13 cellular contexts compared by ENCODE assay signal in the genomic region with DNA sequence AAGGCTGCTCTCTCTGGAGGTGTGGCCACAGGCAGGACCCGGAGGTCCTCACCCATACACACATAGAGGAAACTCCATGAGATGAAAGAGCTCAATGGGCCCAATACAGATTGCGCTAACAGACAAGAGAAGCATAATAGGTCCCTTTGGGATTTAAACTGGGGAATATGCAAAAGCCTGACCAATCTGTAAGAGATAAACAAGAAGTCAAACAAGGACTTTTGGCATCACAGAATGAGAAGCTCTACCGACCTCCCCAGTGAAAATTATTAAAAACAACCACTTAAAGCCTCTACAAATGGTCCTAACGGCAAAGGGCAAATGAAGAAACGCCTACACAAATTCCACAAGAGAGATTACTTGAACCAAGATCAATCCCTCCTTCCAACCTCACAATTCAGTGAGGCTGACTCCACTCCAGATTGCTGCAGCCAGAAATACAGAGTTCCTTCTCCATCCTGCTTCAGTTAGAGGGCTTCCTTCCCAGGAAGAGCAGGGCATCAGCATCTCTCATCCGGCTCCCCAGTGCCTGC. TPM values are rescaled to one million over a fixed set of nuclear protein-coding genes. Genes with fewer than 3 reads are reported as not detected.
DNase-seq lines count a peak whose midpoint lies in the region; ATAC-seq and TF ChIP-seq lines count a peak whose summit lies in the region.
"Had no signal": no experiment of that assay in that cellular context is flagged by ENCODE, and none has a peak within 500 bp of the region (broad histone marks: within the 10 kb centered on the region; RNA-seq: fewer than 3 reads in every experiment).

No MANE protein-coding gene starts in this region.

- H3K79me2 ChIP-seq in mammary epithelial cell (ENCODE audit: insufficient read depth, low read length), result peaks cover 96% of the 10 kb centered on the region

- no peak for DNase-seq in breast epithelium (ENCODE audit: low spot score in 2 of 2)
- no peak for DNase-seq in mammary epithelial cell
- DNase-seq in fibroblast of gingiva (ENCODE audit: low read depth), result peak; percentile 43
- DNase-seq in naive thymus-derived CD4-positive, alpha-beta T cell, result no peak
- DNase-seq in uterus, result no peak
- DNase-seq in activated naive CD4-positive, alpha-beta T cell treated with anti-CD3 and anti-CD28 coated beads for 36 hours, result no peak
- DNase-seq in stimulated activated CD4-positive, alpha-beta T cell treated with anti-CD3 and anti-CD28 coated beads, Interleukin-15, amount 100 ng/mL, for 24 hours, result no peak
- DNase-seq in NOMO-1 treated with DMSO at 0.1 percent for 48 hours (lab: John Stamatoyannopoulos, UW; ENCODE audit: unreplicated experiment), result no peak
- DNase-seq: activated B cell treated with CpG ODN at 0.5 μM for 24 hours; naive B cell; NCI-H2227 treated with DMSO at 0.1 percent for 48 hours; stimulated activated CD4-positive, alpha-beta T cell treated with anti-CD3 and anti-CD28 coated beads, Interleukin-4, amount 100 ng/mL, for 1 hour had no signal

- no peaks in the 10 kb centered on the region for H3K27me3 Mint-ChIP-seq in naive thymus-derived CD4-positive, alpha-beta T cell
- H3K27me3 Mint-ChIP-seq in activated naive CD4-positive, alpha-beta T cell treated with anti-CD3 and anti-CD28 coated beads for 36 hours (ENCODE audit: low read depth), result no peaks in the 10 kb centered on the region
- H3K27me3 Mint-ChIP-seq: activated B cell treated with CpG ODN at 0.5 μM for 24 hours; activated naive CD8-positive, alpha-beta T cell; naive B cell had no signal

- POLR2A ChIA-PET in naive thymus-derived CD4-positive, alpha-beta T cell (lab: Charles Lee), result no interaction called here

- H3K27ac Mint-ChIP-seq in naive thymus-derived CD4-positive, alpha-beta T cell, result peak overlapping the region in 7 of 9 donors; percentile 36 to 81 (median 52)
- no peak overlapping the region for H3K27ac Mint-ChIP-seq in activated naive CD4-positive, alpha-beta T cell treated with anti-CD3 and anti-CD28 coated beads for 36 hours
- H3K27ac Mint-ChIP-seq: activated B cell treated with CpG ODN at 0.5 μM for 24 hours; activated naive CD8-positive, alpha-beta T cell had no signal

- H3K27me3 ChIP-seq in breast epithelium, result no peaks in the 10 kb centered on the region
- no peaks in the 10 kb centered on the region for H3K27me3 ChIP-seq in mammary epithelial cell (ENCODE audit: insufficient read depth, low read length)
- H3K27me3 ChIP-seq in naive thymus-derived CD4-positive, alpha-beta T cell (ENCODE audit: control insufficient read depth in 2 of 2, insufficient read depth in 2 of 2, low read length in 2 of 2), result no peaks in the 10 kb centered on the region
- H3K27me3 ChIP-seq in uterus, result no peaks in the 10 kb centered on the region

- dilution Hi-C loops in mammary epithelial cell (cut with HindIII; ENCODE audit: low sequenced_read_pairs), result no loop called here

- BruUV-seq in mammary epithelial cell (replicated peaks; lab: Mats Ljungman, UMichigan), result no TSS peak

- in situ Hi-C loops in mammary epithelial cell (cut with MboI; ENCODE audit: low sequenced_read_pairs in 2 of 2), result no loop called here

- no peak overlapping the region for H3K9ac ChIP-seq in mammary epithelial cell (ENCODE audit: insufficient read depth, low read length)

- H3K27ac ChIP-seq in breast epithelium (peak overlapping the region; percentile 56 to 82), mammary epithelial cell (ENCODE audit: insufficient read depth, low read depth, low read length) (no peak overlapping the region), uterus (peak overlapping the region; percentile 67 to 72)
- no peak overlapping the region for H3K27ac ChIP-seq in naive thymus-derived CD4-positive, alpha-beta T cell (ENCODE audit: low read depth, low read length)

- H3K4me2 ChIP-seq in mammary epithelial cell (ENCODE audit: insufficient read depth, low read depth, low read length), result no peak overlapping the region

- 39% methylated on average over 5 of the region's 6 CpGs for WGBS in mammary epithelial cell (ENCODE audit: low coverage, missing lambda C conversion rate)

- ATAC-seq in naive thymus-derived CD4-positive, alpha-beta T cell, result no peak

- intact Hi-C loops in breast epithelium (cut with DNase I; ENCODE audit: low total_unique reads) (no loop called here), mammary epithelial cell (cut with micrococcal nuclease) (no loop called here), uterus (cut with DNase I; ENCODE audit: low total_unique reads) (no loop called here)
- intact Hi-C loops in naive thymus-derived CD4-positive, alpha-beta T cell (cut with micrococcal nuclease), result no loop called here
- intact Hi-C loops in activated naive CD4-positive, alpha-beta T cell treated with anti-CD3 and anti-CD28 coated beads for 36 hours (cut with micrococcal nuclease), result no loop called here

- H2AFZ ChIP-seq in mammary epithelial cell (ENCODE audit: low read depth, low read length), result no peak overlapping the region

- H3K4me1 ChIP-seq in breast epithelium, result peaks cover 3 to 7% of the 10 kb centered on the region in 2 donors
- no peaks in the 10 kb centered on the region for H3K4me1 ChIP-seq in mammary epithelial cell (ENCODE audit: insufficient read depth, low read length)
- H3K4me1 ChIP-seq in naive thymus-derived CD4-positive, alpha-beta T cell (ENCODE audit: control insufficient read depth in 2 of 2, insufficient read depth in 2 of 2, low read length in 2 of 2), result peaks cover 6 to 29% of the 10 kb centered on the region in 2 donors
- peaks cover 0 to 21% of the 10 kb centered on the region in 2 donors for H3K4me1 ChIP-seq in uterus

- peaks cover 6 to 49% (median 19%) of the 10 kb centered on the region in 5 donors for H3K36me3 Mint-ChIP-seq in naive thymus-derived CD4-positive, alpha-beta T cell
- peaks cover 25% of the 10 kb centered on the region for H3K36me3 Mint-ChIP-seq in activated naive CD4-positive, alpha-beta T cell treated with anti-CD3 and anti-CD28 coated beads for 36 hours (ENCODE audit: low read depth)

- peaks cover 47 to 89% (median 84%) of the 10 kb centered on the region in 7 donors for H3K4me1 Mint-ChIP-seq in naive thymus-derived CD4-positive, alpha-beta T cell
- H3K4me1 Mint-ChIP-seq in activated naive CD4-positive, alpha-beta T cell treated with anti-CD3 and anti-CD28 coated beads for 36 hours (ENCODE audit: low read depth), result peaks cover 74% of the 10 kb centered on the region

- TF ChIP-seq POLR2A in breast epithelium (IDR thresholded peaks at IDR 0.05), result no peak
- TF ChIP-seq POLR2A in uterus (IDR thresholded peaks at IDR 0.05), result no peak

- no peaks in the 10 kb centered on the region for H3K9me3 ChIP-seq in breast epithelium
- no peaks in the 10 kb centered on the region for H3K9me3 ChIP-seq in mammary epithelial cell (replicated peaks; ENCODE audit: insufficient read depth, low read length)
- H3K9me3 ChIP-seq in naive thymus-derived CD4-positive, alpha-beta T cell (ENCODE audit: control insufficient read depth in 2 of 3, low read length in 3 of 3), result no peaks in the 10 kb centered on the region
- H3K9me3 ChIP-seq in uterus, result no peaks in the 10 kb centered on the region

- peaks cover 2% of the 10 kb centered on the region for H4K20me1 ChIP-seq in mammary epithelial cell (ENCODE audit: insufficient read depth, low read length)

- TF ChIP-seq CTCF in breast epithelium (IDR thresholded peaks at IDR 0.05) (no peak), mammary epithelial cell (conservative IDR thresholded peaks at IDR 0.05 in 1 of 2, IDR thresholded peaks at IDR 0.05 in 1 of 2; ENCODE audit: extremely low read depth in 1 of 2, insufficient read depth in 1 of 2, low read depth in 1 of 2, low read length in 2 of 2) (no peak), uterus (IDR thresholded peaks at IDR 0.05) (no peak)

- H3K4me3 ChIP-seq in breast epithelium (peak overlapping the region in 1 of 3 donors; percentile 13), mammary epithelial cell (replicated peaks in 1 of 3; ENCODE audit: insufficient read depth in 1 of 3, low read depth in 2 of 3, low read length in 3 of 3) (no peak overlapping the region), uterus (no peak overlapping the region)
- no peak overlapping the region for H3K4me3 ChIP-seq in naive thymus-derived CD4-positive, alpha-beta T cell (ENCODE audit: low read length)

- H3K9me3 Mint-ChIP-seq in naive thymus-derived CD4-positive, alpha-beta T cell, result no peaks in the 10 kb centered on the region
- no peaks in the 10 kb centered on the region for H3K9me3 Mint-ChIP-seq in activated naive CD4-positive, alpha-beta T cell treated with anti-CD3 and anti-CD28 coated beads for 36 hours
- H3K9me3 Mint-ChIP-seq: activated B cell treated with CpG ODN at 0.5 μM for 24 hours, naive B cell had no signal

- no peaks in the 10 kb centered on the region for H3K36me3 ChIP-seq in breast epithelium
- H3K36me3 ChIP-seq in mammary epithelial cell (ENCODE audit: insufficient read depth, low read length), result peaks cover 10% of the 10 kb centered on the region
- peaks cover 0 to 41% (median 7%) of the 10 kb centered on the region in 3 experiments for H3K36me3 ChIP-seq in naive thymus-derived CD4-positive, alpha-beta T cell (ENCODE audit: control insufficient read depth in 2 of 3, insufficient read depth in 3 of 3, low read length in 3 of 3)
- H3K36me3 ChIP-seq in uterus, result no peaks in the 10 kb centered on the region

- CTCF ChIA-PET in mammary epithelial cell (lab: Charles Lee; ENCODE audit: low non-redundant PET), result no interaction called here
- CTCF ChIA-PET in naive thymus-derived CD4-positive, alpha-beta T cell (lab: Charles Lee), result no interaction called here
- CTCF ChIA-PET in activated naive CD4-positive, alpha-beta T cell treated with anti-CD3 and anti-CD28 coated beads for 36 hours (lab: Charles Lee), result interaction anchor here (1.7 kb wide), 1 partner anchor 36 kb away, joined by 3 read pairs; no protein-coding TSS in a partner anchor

- H3K4me3 Mint-ChIP-seq in naive thymus-derived CD4-positive, alpha-beta T cell, result peak overlapping the region in 2 of 10 donors; percentile 14 to 21
- H3K4me3 Mint-ChIP-seq in activated naive CD4-positive, alpha-beta T cell treated with anti-CD3 and anti-CD28 coated beads for 36 hours, result no peak overlapping the region
- H3K4me3 Mint-ChIP-seq: activated B cell treated with CpG ODN at 0.5 μM for 24 hours; activated naive CD8-positive, alpha-beta T cell had no signal

RNA-seq across cellular contexts. Expression of gene IWS1, which starts 10.8 kb away (rescaled TPM):
- total RNA-seq in breast epithelium (10 to 100 TPM; 24.0 to 51.8 (median 43.2) TPM), mammary epithelial cell (10 to 100 TPM; 24.7 to 52.5 TPM), uterus (10 to 100 TPM in 3 of 4 donors, 1 to 10 TPM in 1; 8.5 to 47.4 (median 33.1) TPM)
- 30.9 TPM for polyA plus RNA-seq in mammary epithelial cell
- 74.0 TPM for polyA minus RNA-seq in mammary epithelial cell
- 10 to 100 TPM; 24.0 to 57.5 (median 43.4) TPM for total RNA-seq in naive thymus-derived CD4-positive, alpha-beta T cell
- 10 to 100 TPM; 15.7 to 39.7 TPM for polyA plus RNA-seq in naive thymus-derived CD4-positive, alpha-beta T cell
- total RNA-seq in activated naive CD4-positive, alpha-beta T cell treated with anti-CD3 and anti-CD28 coated beads for 36 hours, result 10 to 100 TPM; 52.1 to 52.5 TPM

RNA-seq across cellular contexts. Expression of gene MYO7B, which starts 20.0 kb away (rescaled TPM):
- total RNA-seq in breast epithelium, result 1 to 10 TPM in 1 of 3 donors, under 1 TPM in 1, not detected in 1; 0.32 to 2.3 TPM
- total RNA-seq in mammary epithelial cell, result not detected
- polyA plus RNA-seq in mammary epithelial cell, result not detected
- not detected for polyA minus RNA-seq in mammary epithelial cell
- 1 to 10 TPM in 2 of 5 experiments, under 1 TPM in 1, not detected in 2; 0.29 to 5.9 (median 1.3) TPM for total RNA-seq in naive thymus-derived CD4-positive, alpha-beta T cell
- polyA plus RNA-seq in naive thymus-derived CD4-positive, alpha-beta T cell, result not detected
- under 1 TPM; 0.21 to 0.48 (median 0.28) TPM for total RNA-seq in uterus
- under 1 TPM; 0.37 to 0.41 TPM for total RNA-seq in activated naive CD4-positive, alpha-beta T cell treated with anti-CD3 and anti-CD28 coated beads for 36 hours

Comparison
In these comparisons a context has a peak if more than half of its experiments do, and no peak if none do; other contexts are left out.
1. H3K27ac ChIP-seq: peak in breast epithelium (2 of 2) and uterus (2 of 2); none in mammary epithelial cell (single experiment) and naive thymus-derived CD4-positive, alpha-beta T cell (single experiment).